11 cellular contexts compared by ENCODE assay signal in the genomic region with DNA sequence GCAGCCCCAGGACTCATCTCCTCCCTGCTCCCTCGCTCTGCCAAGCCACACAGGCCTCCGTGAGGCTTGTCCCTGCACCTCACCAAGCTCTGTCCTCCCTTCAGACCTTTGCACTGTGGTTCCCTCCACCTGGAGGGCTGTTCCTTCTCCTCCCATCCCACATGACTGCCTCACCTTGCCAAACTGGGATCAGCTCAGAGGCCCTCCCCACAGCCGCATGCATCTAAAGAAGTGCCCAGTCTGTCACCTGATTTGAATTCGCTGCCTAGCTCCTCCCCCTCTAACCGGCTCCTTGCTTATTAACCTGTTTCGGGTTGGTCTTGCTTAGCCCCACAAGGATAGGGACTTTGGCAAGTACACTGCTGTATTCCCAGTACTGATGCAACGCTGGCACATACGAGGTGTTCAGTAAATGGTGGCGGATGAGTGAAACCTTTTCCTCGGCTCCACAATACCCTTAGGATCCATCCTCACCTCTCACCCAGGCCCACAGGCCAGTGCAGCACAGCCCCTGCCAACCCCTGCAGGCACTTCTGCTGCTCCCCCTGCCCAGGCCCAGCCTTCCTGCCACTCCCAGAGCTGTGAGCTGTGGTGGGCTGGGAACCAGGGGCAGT. TPM values are rescaled to one million over a fixed set of nuclear protein-coding genes. Genes with fewer than 3 reads are reported as not detected.
A peak's percentile ranks its signal among the peaks of the same experiment; 100 is the strongest.
DNase-seq lines count a peak whose midpoint lies in the region; ATAC-seq and TF ChIP-seq lines count a peak whose summit lies in the region.
"Had no signal": no experiment of that assay in that cellular context is flagged by ENCODE, and none has a peak within 500 bp of the region (broad histone marks: within the 10 kb centered on the region; RNA-seq: fewer than 3 reads in every experiment).

No MANE protein-coding gene starts in this region.

- H3K27ac ChIP-seq in lung (ENCODE audit: low read depth in 1 of 2, low read length in 1 of 2) (peak overlapping the region in 1 of 2 donors; percentile 42), testis (peak overlapping the region; percentile 69 to 88)

- H3K4me3 Mint-ChIP-seq in activated T-cell treated with anti-CD3 and anti-CD28 coated beads, Interleukin-2, amount 50 U/mL, for 24 hours = peak overlapping the region; percentile 24
- H3K4me3 Mint-ChIP-seq in central memory CD8-positive, alpha-beta T cell = peak overlapping the region; percentile 26
- no peak overlapping the region for H3K4me3 Mint-ChIP-seq in activated T-helper 17 cell treated with anti-CD3 and anti-CD28 coated beads, Interleukin-2, amount 50 U/mL, for 72 hours
- H3K4me3 Mint-ChIP-seq: dendritic cell treated with granulocyte-macrophage colony-stimulating factor and Interleukin-4, amounts not matched to agents 40 ng/mL and 50 ng/mL, for 4 days had no signal

- H3K9me3 Mint-ChIP-seq in activated T-cell treated with anti-CD3 and anti-CD28 coated beads, Interleukin-2, amount 50 U/mL, for 24 hours = no peaks in the 10 kb centered on the region
- H3K9me3 Mint-ChIP-seq in central memory CD8-positive, alpha-beta T cell = no peaks in the 10 kb centered on the region
- H3K9me3 Mint-ChIP-seq in activated T-helper 17 cell treated with anti-CD3 and anti-CD28 coated beads, Interleukin-2, amount 50 U/mL, for 72 hours = no peaks in the 10 kb centered on the region
- H3K9me3 Mint-ChIP-seq: dendritic cell treated with granulocyte-macrophage colony-stimulating factor and Interleukin-4, amounts not matched to agents 40 ng/mL and 50 ng/mL, for 4 days had no signal

- H3K4me3 ChIP-seq in lung = no peak overlapping the region
- no peak overlapping the region for H3K4me3 ChIP-seq in testis

- no peak for TF ChIP-seq CTCF in lung (IDR thresholded peaks at IDR 0.05; ENCODE audit: control extremely low read depth, extremely low read depth)
- TF ChIP-seq CTCF in testis (IDR thresholded peaks at IDR 0.05) = no peak

- WGBS in lung, 2 donors = 67 to 74% methylated on average over 10 of the region's 10 CpGs
- WGBS in testis, 2 donors = 43 to 71% methylated on average over 10 of the region's 10 CpGs

- H3K9me3 ChIP-seq in lung (ENCODE audit: control insufficient read depth in 2 of 2, insufficient read depth in 1 of 2, low read length in 1 of 2) (no peaks in the 10 kb centered on the region), testis (no peaks in the 10 kb centered on the region)

- H3K36me3 ChIP-seq in lung (ENCODE audit: control insufficient read depth in 2 of 2, insufficient read depth in 2 of 2, low read length in 2 of 2) (peaks cover 0 to 3% of the 10 kb centered on the region in 2 donors), testis (ENCODE audit: low read depth, missing control alignments) (no peaks in the 10 kb centered on the region)

- TF ChIP-seq POLR2A in testis (IDR thresholded peaks at IDR 0.05) = no peak

- intact Hi-C loops in testis (cut with DNase I; ENCODE audit: low total_unique reads) = no loop called here

- peaks cover 19 to 41% of the 10 kb centered on the region in 2 donors for H3K4me1 ChIP-seq in lung (ENCODE audit: control insufficient read depth in 2 of 2, insufficient read depth in 2 of 2, low read length in 2 of 2)
- peaks cover 81% of the 10 kb centered on the region for H3K4me1 ChIP-seq in testis

- peak overlapping the region; percentile 85 for H3K27ac Mint-ChIP-seq in activated T-cell treated with anti-CD3 and anti-CD28 coated beads, Interleukin-2, amount 50 U/mL, for 24 hours
- H3K27ac Mint-ChIP-seq in central memory CD8-positive, alpha-beta T cell (ENCODE audit: low read depth) = peak overlapping the region; percentile 89
- H3K27ac Mint-ChIP-seq in activated T-helper 17 cell treated with anti-CD3 and anti-CD28 coated beads, Interleukin-2, amount 50 U/mL, for 72 hours = no peak overlapping the region
- H3K27ac Mint-ChIP-seq: dendritic cell treated with granulocyte-macrophage colony-stimulating factor and Interleukin-4, amounts not matched to agents 40 ng/mL and 50 ng/mL, for 4 days had no signal

- H3K36me3 Mint-ChIP-seq in activated T-cell treated with anti-CD3 and anti-CD28 coated beads, Interleukin-2, amount 50 U/mL, for 24 hours (ENCODE audit: low read depth) = peaks cover 46% of the 10 kb centered on the region
- H3K36me3 Mint-ChIP-seq in central memory CD8-positive, alpha-beta T cell (ENCODE audit: insufficient read depth) = peaks cover 20% of the 10 kb centered on the region
- peaks cover 6% of the 10 kb centered on the region for H3K36me3 Mint-ChIP-seq in activated T-helper 17 cell treated with anti-CD3 and anti-CD28 coated beads, Interleukin-2, amount 50 U/mL, for 72 hours (ENCODE audit: low read depth)

- H3K27me3 ChIP-seq in lung (ENCODE audit: control insufficient read depth, insufficient read depth) = no peaks in the 10 kb centered on the region
- H3K27me3 ChIP-seq in testis = no peaks in the 10 kb centered on the region

- no peaks in the 10 kb centered on the region for H3K27me3 Mint-ChIP-seq in activated T-cell treated with anti-CD3 and anti-CD28 coated beads, Interleukin-2, amount 50 U/mL, for 24 hours
- H3K27me3 Mint-ChIP-seq in central memory CD8-positive, alpha-beta T cell = no peaks in the 10 kb centered on the region
- no peaks in the 10 kb centered on the region for H3K27me3 Mint-ChIP-seq in activated T-helper 17 cell treated with anti-CD3 and anti-CD28 coated beads, Interleukin-2, amount 50 U/mL, for 72 hours
- H3K27me3 Mint-ChIP-seq: dendritic cell treated with granulocyte-macrophage colony-stimulating factor and Interleukin-4, amounts not matched to agents 40 ng/mL and 50 ng/mL, for 4 days had no signal

- no peak for DNase-seq in activated T-cell treated with anti-CD3 and anti-CD28 coated beads, Interleukin-2, amount 50 U/mL, for 24 hours
- DNase-seq in activated T-cell treated with anti-CD3 and anti-CD28 coated beads, Interleukin-2, amount 50 U/mL, for 1 hour = no peak
- no peak for DNase-seq in central memory CD8-positive, alpha-beta T cell (ENCODE audit: low spot score in 2 of 2)
- peak; percentile 46 for DNase-seq in lung (ENCODE audit: low spot score)
- peak; percentile 60 for DNase-seq in testis
- DNase-seq: NCI-H1436 treated with DMSO at 0.1 percent for 48 hours, WERI-Rb-1 had no signal

- peaks cover 80% of the 10 kb centered on the region for H3K4me1 Mint-ChIP-seq in activated T-cell treated with anti-CD3 and anti-CD28 coated beads, Interleukin-2, amount 50 U/mL, for 24 hours (ENCODE audit: low read depth)
- H3K4me1 Mint-ChIP-seq in central memory CD8-positive, alpha-beta T cell = peaks cover 57% of the 10 kb centered on the region
- peaks cover 30% of the 10 kb centered on the region for H3K4me1 Mint-ChIP-seq in activated T-helper 17 cell treated with anti-CD3 and anti-CD28 coated beads, Interleukin-2, amount 50 U/mL, for 72 hours

- ATAC-seq in central memory CD8-positive, alpha-beta T cell (replicated peaks; ENCODE audit: extremely low read depth, poor library complexity, severe bottlenecking) = no peak
- ATAC-seq in lung (ENCODE audit: insufficient read depth, low FRiP score) (no peak), HG02623 (IDR thresholded peaks at IDR 0.05; ENCODE audit: unreplicated experiment) (no peak), HG03139 (IDR thresholded peaks at IDR 0.05; ENCODE audit: unreplicated experiment) (no peak)
- ATAC-seq in activated T-helper 17 cell treated with anti-CD3 and anti-CD28 coated beads, Interleukin-2, amount 50 U/mL, for 72 hours (replicated peaks) = no peak

RNA-seq across cellular contexts. Expression of gene AKT2, which starts 4.4 kb away (rescaled TPM):
- 100 to 1,000 TPM; 117 to 138 TPM for total RNA-seq in lung
- polyA plus RNA-seq in lung = 10 to 100 TPM; 62.3 to 69.7 TPM
- 100 to 1,000 TPM; 195 to 229 TPM for total RNA-seq in testis
- polyA plus RNA-seq in testis (ENCODE audit: insufficient read depth, low read depth, low replicate concordance) = 154 TPM
- total RNA-seq in activated T-helper 17 cell treated with anti-CD3 and anti-CD28 coated beads, Interleukin-2, amount 50 U/mL, for 72 hours = 100 to 1,000 TPM; 123 to 163 TPM

RNA-seq across cellular contexts. Expression of gene CCNP, which starts 54.2 kb away (rescaled TPM):
- total RNA-seq in lung (under 1 TPM; 0.52 to 0.68 TPM), testis (1 to 10 TPM; 1.2 to 2.3 TPM)
- polyA plus RNA-seq in lung (under 1 TPM; 0.07 to 0.28 TPM), testis (ENCODE audit: insufficient read depth, low read depth, low replicate concordance) (0.74 TPM)
- total RNA-seq in activated T-helper 17 cell treated with anti-CD3 and anti-CD28 coated beads, Interleukin-2, amount 50 U/mL, for 72 hours = under 1 TPM; 0.28 to 0.48 TPM

Comparison
In these comparisons a context has a peak if more than half of its experiments do, and no peak if none do; other contexts are left out.
1. DNase-seq: peak in lung (single experiment) and testis (single experiment); none in activated T-cell treated with anti-CD3 and anti-CD28 coated beads, Interleukin-2, amount 50 U/mL, for 24 hours (single experiment), activated T-cell treated with anti-CD3 and anti-CD28 coated beads, Interleukin-2, amount 50 U/mL, for 1 hour (single experiment) and central memory CD8-positive, alpha-beta T cell (0 of 2).